ENCODE assay signal across 10 cellular contexts in the genomic region with DNA sequence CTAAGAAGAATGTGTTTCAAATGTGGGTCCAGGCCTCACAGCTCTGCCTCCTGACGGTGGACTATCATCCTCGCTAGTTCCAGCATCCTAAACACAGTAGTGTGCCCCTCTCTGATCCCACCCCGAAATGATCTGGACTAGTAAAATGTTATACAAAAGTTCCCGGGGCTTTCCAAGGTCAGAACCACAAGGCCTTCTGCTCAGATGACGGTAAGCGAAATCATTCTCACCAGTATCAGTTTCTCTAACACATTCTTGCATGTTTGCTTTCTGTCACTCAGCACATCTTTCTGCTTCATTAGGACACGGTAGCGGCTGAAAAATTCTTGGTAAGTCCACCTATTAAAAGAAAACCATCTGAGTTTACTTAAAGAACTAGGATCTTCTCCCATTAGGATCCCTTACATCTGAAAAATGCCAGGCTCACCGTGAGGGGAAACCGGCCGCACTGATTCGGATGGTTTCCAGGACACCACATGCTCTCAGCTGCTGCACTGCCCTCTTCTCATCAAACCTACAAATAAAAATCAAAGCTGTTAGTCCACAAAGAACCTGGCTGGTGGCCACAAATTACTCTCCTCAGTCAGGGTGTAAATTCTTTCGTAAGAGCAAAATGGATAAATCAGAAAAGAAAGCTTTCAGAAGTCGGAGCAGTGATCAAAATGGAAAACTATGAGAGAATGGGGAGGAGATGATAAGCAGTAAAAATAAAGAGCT.
DNase-seq lines count a peak whose midpoint lies in the region; ATAC-seq and TF ChIP-seq lines count a peak whose summit lies in the region.
"Had no signal": no experiment of that assay in that cellular context is flagged by ENCODE, and none has a peak within 500 bp of the region (broad histone marks: within the 10 kb centered on the region; RNA-seq: fewer than 3 reads in every experiment).

No MANE protein-coding gene starts in this region.

- peaks cover 43% of the 10 kb centered on the region for H3K36me3 Mint-ChIP-seq in activated CD4-positive, alpha-beta T cell treated with anti-CD3 and anti-CD28 coated beads for 36 hours (ENCODE audit: low read depth)

- H3K27me3 Mint-ChIP-seq in activated CD4-positive, alpha-beta T cell treated with anti-CD3 and anti-CD28 coated beads for 36 hours: no peaks in the 10 kb centered on the region

- in situ Hi-C loops in mammary epithelial cell (cut with MboI; ENCODE audit: low sequenced_read_pairs in 2 of 2): no loop called here

- no peaks in the 10 kb centered on the region for H3K79me2 ChIP-seq in mammary epithelial cell (ENCODE audit: insufficient read depth, low read length)

- 100% methylated on average over 13 of the region's 14 CpGs for WGBS in mammary epithelial cell (ENCODE audit: low coverage, missing lambda C conversion rate)

- H3K9me3 Mint-ChIP-seq in activated CD4-positive, alpha-beta T cell treated with anti-CD3 and anti-CD28 coated beads for 36 hours (ENCODE audit: low read depth): no peaks in the 10 kb centered on the region

- dilution Hi-C loops in mammary epithelial cell (cut with HindIII; ENCODE audit: low sequenced_read_pairs): no loop called here

- no peak overlapping the region for H3K27ac ChIP-seq in mammary epithelial cell (ENCODE audit: insufficient read depth, low read depth, low read length)
- H3K27ac ChIP-seq: adrenal gland had no signal

- peaks cover 18% of the 10 kb centered on the region for H3K36me3 ChIP-seq in mammary epithelial cell (ENCODE audit: insufficient read depth, low read length)

- intact Hi-C loops in activated CD4-positive, alpha-beta T cell treated with anti-CD3 and anti-CD28 coated beads for 36 hours (cut with DNase I, micrococcal nuclease): no loop called here
- intact Hi-C loops in sciatic nerve (cut with DNase I): no loop called here
- intact Hi-C loops in mammary epithelial cell (cut with micrococcal nuclease): no loop called here

- TF ChIP-seq CTCF in omental fat pad (IDR thresholded peaks at IDR 0.05) (no peak), mammary epithelial cell (conservative IDR thresholded peaks at IDR 0.05 in 1 of 2, IDR thresholded peaks at IDR 0.05 in 1 of 2; ENCODE audit: extremely low read depth in 1 of 2, insufficient read depth in 1 of 2, low read depth in 1 of 2, low read length in 2 of 2) (no peak)

- DNase-seq in activated CD4-positive, alpha-beta T cell treated with anti-CD3 and anti-CD28 coated beads for 36 hours: peak; percentile 28
- DNase-seq in activated CD4-positive, alpha-beta T cell treated with anti-CD3 and anti-CD28 coated beads for 4 hours: no peak
- DNase-seq in omental fat pad (ENCODE audit: low spot score) (no peak), DMS 273 treated with DMSO at 0.1 percent for 48 hours (lab: John Stamatoyannopoulos, UW) (no peak), sciatic nerve (ENCODE audit: low spot score) (no peak), mammary epithelial cell (no peak)
- DNase-seq: adrenal gland, MV-4-11 had no signal

- no peaks in the 10 kb centered on the region for H3K4me1 ChIP-seq in mammary epithelial cell (ENCODE audit: insufficient read depth, low read length)
- H3K4me1 ChIP-seq: adrenal gland had no signal

- peak overlapping the region; percentile 81 for H3K27ac Mint-ChIP-seq in activated CD4-positive, alpha-beta T cell treated with anti-CD3 and anti-CD28 coated beads for 36 hours

- no peak overlapping the region for H3K4me3 ChIP-seq in mammary epithelial cell (replicated peaks in 1 of 3; ENCODE audit: insufficient read depth in 1 of 3, low read depth in 2 of 3, low read length in 3 of 3)
- H3K4me3 ChIP-seq: adrenal gland had no signal

- BruUV-seq in mammary epithelial cell (replicated peaks; lab: Mats Ljungman, UMichigan): no TSS peak

- H3K9ac ChIP-seq in mammary epithelial cell (ENCODE audit: insufficient read depth, low read length): no peak overlapping the region

- H3K4me1 Mint-ChIP-seq in activated CD4-positive, alpha-beta T cell treated with anti-CD3 and anti-CD28 coated beads for 36 hours: peaks cover 28% of the 10 kb centered on the region

- peak; percentile 74 for ATAC-seq in activated CD4-positive, alpha-beta T cell treated with anti-CD3 and anti-CD28 coated beads for 36 hours
- ATAC-seq in GM21390 (IDR thresholded peaks at IDR 0.05; ENCODE audit: unreplicated experiment): peak; percentile 70
- peak; percentile 55 for ATAC-seq in HG03196 (IDR thresholded peaks at IDR 0.05; ENCODE audit: unreplicated experiment)
- ATAC-seq in omental fat pad (ENCODE audit: low FRiP score): peak; percentile 68
- ATAC-seq in sciatic nerve: no peak

- no peaks in the 10 kb centered on the region for H4K20me1 ChIP-seq in mammary epithelial cell (ENCODE audit: insufficient read depth, low read length)

- POLR2A ChIA-PET in activated CD4-positive, alpha-beta T cell treated with anti-CD3 and anti-CD28 coated beads for 36 hours (lab: Charles Lee): interaction anchor here (0.6 kb wide), 2 partner anchors 36 to 227 kb away, joined by 3 read pairs; no protein-coding TSS in a partner anchor

- H3K9me3 ChIP-seq in mammary epithelial cell (replicated peaks; ENCODE audit: insufficient read depth, low read length): no peaks in the 10 kb centered on the region
- H3K9me3 ChIP-seq: adrenal gland had no signal

- no peak overlapping the region for H2AFZ ChIP-seq in mammary epithelial cell (ENCODE audit: low read depth, low read length)

- peak overlapping the region; percentile 16 for H3K4me3 Mint-ChIP-seq in activated CD4-positive, alpha-beta T cell treated with anti-CD3 and anti-CD28 coated beads for 36 hours

- H3K4me2 ChIP-seq in mammary epithelial cell (ENCODE audit: insufficient read depth, low read depth, low read length): no peak overlapping the region

- no peaks in the 10 kb centered on the region for H3K27me3 ChIP-seq in mammary epithelial cell (ENCODE audit: insufficient read depth, low read length)
- H3K27me3 ChIP-seq: adrenal gland had no signal

- CTCF ChIA-PET in activated CD4-positive, alpha-beta T cell treated with anti-CD3 and anti-CD28 coated beads for 36 hours (lab: Charles Lee): interaction anchor here (0.6 to 1.6 kb wide), 6 partner anchors 10 to 121 kb away, joined by 3 to 6 read pairs (median 4); no protein-coding TSS in a partner anchor
- CTCF ChIA-PET in mammary epithelial cell (lab: Charles Lee; ENCODE audit: low non-redundant PET): no interaction called here
